14 cellular contexts compared by ENCODE assay signal in the genomic region with DNA sequence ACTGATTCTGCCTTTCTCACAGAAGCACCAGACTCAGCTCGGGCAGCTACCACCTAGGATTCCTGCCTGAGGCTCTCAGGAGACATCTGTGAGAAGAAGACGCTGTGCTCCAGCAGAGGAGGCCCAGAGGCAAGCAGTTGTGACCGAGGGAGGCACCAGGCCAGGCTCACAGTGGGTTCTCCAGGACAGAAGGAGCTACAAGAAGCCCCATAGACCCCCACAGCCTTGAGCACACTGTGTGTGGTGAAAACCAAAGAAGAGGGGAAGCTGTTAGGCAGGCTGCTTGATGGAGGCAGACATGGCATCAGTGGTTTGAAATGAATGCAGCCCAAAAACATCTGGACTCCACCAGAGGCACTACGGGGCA.
DNase-seq lines count a peak whose midpoint lies in the region; ATAC-seq and TF ChIP-seq lines count a peak whose summit lies in the region.
"Had no signal": no experiment of that assay in that cellular context is flagged by ENCODE, and none has a peak within 500 bp of the region (broad histone marks: within the 10 kb centered on the region; RNA-seq: fewer than 3 reads in every experiment).

No MANE protein-coding gene starts in this region.

- no peak for ATAC-seq in IMR-90 (ENCODE audit: low read depth)

- TF ChIP-seq POLR2A in IMR-90 (IDR thresholded peaks at IDR 0.05; ENCODE audit: low read depth, low read length): no peak

- H3K79me1 ChIP-seq in IMR-90 (ENCODE audit: low read depth in 1 of 2, low read length in 2 of 2): no peaks in the 10 kb centered on the region

- no peak for TF ChIP-seq RAD21 in IMR-90 (IDR thresholded peaks at IDR 0.05; ENCODE audit: low read length)

- H3K56ac ChIP-seq in IMR-90 (ENCODE audit: extremely low read depth, insufficient read depth, low read length): no peak overlapping the region

- H4K91ac ChIP-seq in IMR-90 (ENCODE audit: insufficient read depth, low read depth, low read length): no peak overlapping the region

- H3K9ac ChIP-seq in IMR-90 (ENCODE audit: low read depth, low read length) (no peak overlapping the region), duodenal mucosa (ENCODE audit: low read depth in 1 of 2, low read length in 2 of 2) (peak overlapping the region; percentile 10 to 33)
- H3K9ac ChIP-seq: BLaER1 had no signal

- no TSS peak for BruUV-seq in IMR-90 (replicated peaks; lab: Mats Ljungman, UMichigan)

- no peak overlapping the region for H3K4ac ChIP-seq in IMR-90 (ENCODE audit: low read depth, low read length)

- no peak overlapping the region for H3K4me2 ChIP-seq in IMR-90 (ENCODE audit: low read depth, low read length)
- H3K4me2 ChIP-seq: BLaER1 had no signal

- TF ChIP-seq CTCF in IMR-90 (conservative IDR thresholded peaks at IDR 0.05; ENCODE audit: low read depth, low read length): no peak
- no peak for TF ChIP-seq CTCF in tibial artery (IDR thresholded peaks at IDR 0.05)

- in situ Hi-C loops in IMR-90 (cut with MboI; ENCODE audit: low sequenced_read_pairs): no loop called here

- CTCF ChIA-PET in IMR-90 (lab: Yijun Ruan, JAX): no interaction called here

- no peak overlapping the region for H3K14ac ChIP-seq in IMR-90 (replicated peaks; ENCODE audit: low read depth, low read length)

- H2AK9ac ChIP-seq in IMR-90 (replicated peaks; ENCODE audit: low read depth, low read length, poor library complexity): no peak overlapping the region

- H3K27ac ChIP-seq in IMR-90 (ENCODE audit: insufficient read depth, low read length) (no peak overlapping the region), duodenal mucosa (ENCODE audit: low read depth, low read length) (no peak overlapping the region), tibial artery (no peak overlapping the region)
- H3K27ac ChIP-seq: BLaER1 had no signal

- dilution Hi-C loops in IMR-90 (cut with HindIII; ENCODE audit: low sequenced_read_pairs, unreplicated experiment): no loop called here

- H4K20me1 ChIP-seq in IMR-90 (ENCODE audit: insufficient read depth, low read length): no peaks in the 10 kb centered on the region
- H4K20me1 ChIP-seq: BLaER1 had no signal

- H3K27me3 ChIP-seq in IMR-90 (ENCODE audit: control insufficient read depth, insufficient read depth, low read length) (no peaks in the 10 kb centered on the region), duodenal mucosa (ENCODE audit: control insufficient read depth in 1 of 2, insufficient read depth in 2 of 2, low read length in 2 of 2) (no peaks in the 10 kb centered on the region), tibial artery (no peaks in the 10 kb centered on the region)
- H3K27me3 ChIP-seq: BLaER1 had no signal

- H3K18ac ChIP-seq in IMR-90 (ENCODE audit: low read depth, low read length): no peak overlapping the region

- no peaks in the 10 kb centered on the region for H3K36me3 ChIP-seq in IMR-90 (ENCODE audit: control insufficient read depth, insufficient read depth, low read length)
- no peaks in the 10 kb centered on the region for H3K36me3 ChIP-seq in duodenal mucosa (ENCODE audit: control insufficient read depth in 1 of 2, insufficient read depth in 2 of 2, low read length in 2 of 2)
- no peaks in the 10 kb centered on the region for H3K36me3 ChIP-seq in tibial artery
- H3K36me3 ChIP-seq: BLaER1 had no signal

- no peak overlapping the region for H4K5ac ChIP-seq in IMR-90 (ENCODE audit: low read depth, low read length)

- no peak overlapping the region for H2BK5ac ChIP-seq in IMR-90 (ENCODE audit: low read depth, low read length, poor library complexity, severe bottlenecking)

- H2BK120ac ChIP-seq in IMR-90 (ENCODE audit: low read depth, low read length): no peak overlapping the region

- 0% methylated on average over 1 of the region's 4 CpGs; no CpG with 5 or more reads in 1 of the 2 experiments for WGBS in IMR-90 (ENCODE audit: extremely low coverage in 2 of 2, insufficient read length in 1 of 2), 2 experiments

- H2BK15ac ChIP-seq in IMR-90 (ENCODE audit: low read depth, low read length): no peak overlapping the region

- peak overlapping the region; percentile 21 for H2AFZ ChIP-seq in IMR-90 (replicated peaks; ENCODE audit: low read length, poor library complexity)

- no peak overlapping the region for H3K23ac ChIP-seq in IMR-90 (ENCODE audit: low read depth, low read length)

- H3K4me3 ChIP-seq in IMR-90 (ENCODE audit: insufficient read depth, low read depth, low read length) (no peak overlapping the region), duodenal mucosa (ENCODE audit: low read depth in 1 of 2, low read length in 2 of 2) (no peak overlapping the region), tibial artery (no peak overlapping the region)
- H3K4me3 ChIP-seq: BLaER1 had no signal

- H3K4me1 ChIP-seq in IMR-90 (ENCODE audit: control insufficient read depth, insufficient read depth, low read length) (no peaks in the 10 kb centered on the region), duodenal mucosa (ENCODE audit: control insufficient read depth in 1 of 2, insufficient read depth in 2 of 2, low read length in 2 of 2) (peaks cover 50% of the 10 kb centered on the region in 2 donors), tibial artery (no peaks in the 10 kb centered on the region)

- peak; percentile 27 for DNase-seq in activated effector memory CD4-positive, alpha-beta T cell treated with anti-CD3 and anti-CD28 coated beads, Interleukin-2, amount 50 U/mL, for 16 hours
- no peak for DNase-seq in activated effector memory CD4-positive, alpha-beta T cell treated with Interleukin-2 at 50 U/mL for 16 hours
- DNase-seq in IMR-90: no peak
- peak; percentile 10 to 47 for DNase-seq in tibial artery
- DNase-seq in amniotic stem cell (lab: John Stamatoyannopoulos, UW): no peak
- no peak for DNase-seq in NCI-H2107 (lab: John Stamatoyannopoulos, UW)
- DNase-seq: 8988T; CD4-positive, alpha-beta memory T cell; DMS79 treated with DMSO at 0.1 percent for 48 hours; GF-D8; GOT3; H9 had no signal

- intact Hi-C loops in IMR-90 (cut with micrococcal nuclease) (no loop called here), tibial artery (cut with DNase I; ENCODE audit: low total_unique reads) (no loop called here)

- POLR2A ChIA-PET in IMR-90 (lab: Charles Lee; ENCODE audit: unreplicated experiment): no interaction called here

- H4K8ac ChIP-seq in IMR-90 (ENCODE audit: low read depth in 2 of 2, low read length in 2 of 2): no peak overlapping the region

- H2BK20ac ChIP-seq in IMR-90 (ENCODE audit: low read depth, low read length): no peak overlapping the region

- no peak overlapping the region for H2AK5ac ChIP-seq in IMR-90 (ENCODE audit: low read depth, low read length)

- no peaks in the 10 kb centered on the region for H3K9me1 ChIP-seq in IMR-90 (ENCODE audit: insufficient read depth, low read length)

- H3K9me3 ChIP-seq in IMR-90 (ENCODE audit: control insufficient read depth, insufficient read depth, low read length) (no peaks in the 10 kb centered on the region), duodenal mucosa (ENCODE audit: control insufficient read depth in 1 of 2, low read length in 2 of 2) (no peaks in the 10 kb centered on the region), tibial artery (no peaks in the 10 kb centered on the region)
- H3K9me3 ChIP-seq: BLaER1 had no signal

TF ChIP-seq in IMR-90, 13 proteins besides CTCF, POLR2A, EP300 and RAD21:
- TF ChIP-seq RCOR1 (IDR thresholded peaks at IDR 0.05; ENCODE audit: insufficient replicate concordance, low read length) (no peak), MAZ (IDR thresholded peaks at IDR 0.05; ENCODE audit: borderline replicate concordance, low read depth, low read length) (no peak), MAFK (IDR thresholded peaks at IDR 0.05; ENCODE audit: low read depth, low read length) (no peak), MXI1 (IDR thresholded peaks at IDR 0.05; ENCODE audit: borderline replicate concordance, low read depth, low read length) (no peak), ELK1 (IDR thresholded peaks at IDR 0.05; ENCODE audit: borderline replicate concordance, low read depth, low read length) (no peak), SMC3 (IDR thresholded peaks at IDR 0.05; ENCODE audit: low read depth, low read length) (no peak), CHD1 (IDR thresholded peaks at IDR 0.05; ENCODE audit: low read depth, low read length) (no peak), CEBPB (IDR thresholded peaks at IDR 0.05; ENCODE audit: low read depth, low read length) (no peak), RFX5 (IDR thresholded peaks at IDR 0.05; ENCODE audit: low read depth, low read length) (no peak), NFE2L2 (IDR thresholded peaks at IDR 0.05; ENCODE audit: low read depth, low read length) (no peak), BHLHE40 (IDR thresholded peaks at IDR 0.05; ENCODE audit: low read depth, low read length) (no peak), FOS (IDR thresholded peaks at IDR 0.05; ENCODE audit: low read depth, low read length) (no peak)
- TF ChIP-seq, protein P1, sequence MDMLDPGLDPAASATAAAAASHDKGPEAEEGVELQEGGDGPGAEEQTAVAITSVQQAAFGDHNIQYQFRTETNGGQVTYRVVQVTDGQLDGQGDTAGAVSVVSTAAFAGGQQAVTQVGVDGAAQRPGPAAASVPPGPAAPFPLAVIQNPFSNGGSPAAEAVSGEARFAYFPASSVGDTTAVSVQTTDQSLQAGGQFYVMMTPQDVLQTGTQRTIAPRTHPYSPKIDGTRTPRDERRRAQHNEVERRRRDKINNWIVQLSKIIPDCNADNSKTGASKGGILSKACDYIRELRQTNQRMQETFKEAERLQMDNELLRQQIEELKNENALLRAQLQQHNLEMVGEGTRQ (IDR thresholded peaks at IDR 0.05; ENCODE audit: low read depth, low read length): no peak
TF ChIP-seq in IMR-90: peak in this region for 0.

Comparison
In these comparisons a context has a peak if more than half of its experiments do, and no peak if none do; other contexts are left out.
1. DNase-seq: peak in activated effector memory CD4-positive, alpha-beta T cell treated with anti-CD3 and anti-CD28 coated beads, Interleukin-2, amount 50 U/mL, for 16 hours (single experiment) and tibial artery (2 of 2); none in activated effector memory CD4-positive, alpha-beta T cell treated with Interleukin-2 at 50 U/mL for 16 hours (single experiment), IMR-90 (single experiment), amniotic stem cell (single experiment) and NCI-H2107 (single experiment).